ENCODE assay signal across 9 cellular contexts in the genomic region with DNA sequence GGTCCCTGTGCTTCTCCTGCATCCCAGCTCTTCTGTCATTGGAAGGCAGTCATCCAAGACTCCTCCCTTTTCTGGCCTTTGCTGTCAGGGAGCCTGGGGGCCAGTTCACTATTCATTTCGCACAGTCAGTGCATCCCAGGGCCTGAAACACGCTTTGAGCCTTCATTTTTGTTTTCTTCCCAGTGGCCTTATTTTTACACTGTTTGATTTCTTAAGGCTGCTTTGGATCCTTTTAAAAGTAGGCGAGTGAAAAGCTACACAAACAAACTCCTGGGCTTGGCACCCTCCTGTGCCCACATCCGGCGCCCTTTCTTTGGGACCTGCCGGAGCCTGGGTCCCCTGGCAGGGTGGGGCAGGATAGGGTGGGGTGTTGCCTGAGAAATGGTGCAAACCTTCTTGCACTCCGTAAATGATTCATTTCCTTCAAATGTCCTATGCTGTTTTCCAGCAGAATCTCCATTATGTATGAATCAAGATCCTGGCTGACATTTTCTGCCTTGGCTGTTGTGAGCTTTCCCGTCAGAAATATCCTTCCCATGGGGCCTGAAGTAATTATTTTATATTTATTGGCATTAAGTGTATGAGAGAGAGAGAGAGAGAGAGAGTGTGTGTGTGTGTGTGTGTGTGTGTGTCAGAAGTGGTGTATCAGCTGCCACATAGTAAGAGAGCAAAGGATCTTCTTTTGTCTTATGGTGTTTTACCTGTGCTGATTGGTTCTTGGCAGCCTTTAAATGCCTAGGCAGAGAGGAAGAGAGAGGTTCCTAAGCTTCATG. TPM values are rescaled to one million over a fixed set of nuclear protein-coding genes. Genes with fewer than 3 reads are reported as not detected.
DNase-seq lines count a peak whose midpoint lies in the region; ATAC-seq and TF ChIP-seq lines count a peak whose summit lies in the region.
"Had no signal": no experiment of that assay in that cellular context is flagged by ENCODE, and none has a peak within 500 bp of the region (broad histone marks: within the 10 kb centered on the region; RNA-seq: fewer than 3 reads in every experiment).

No MANE protein-coding gene starts in this region.

- TF ChIP-seq CTCF in glutamatergic neuron (IDR thresholded peaks at IDR 0.05; ENCODE audit: partially characterized antibody, unreplicated experiment) (no peak), ovary (IDR thresholded peaks at IDR 0.05) (no peak)

- H3K9me3 ChIP-seq in stomach smooth muscle (ENCODE audit: control insufficient read depth in 2 of 2, low read length in 2 of 2): peaks cover 2 to 18% of the 10 kb centered on the region in 2 donors
- no peaks in the 10 kb centered on the region for H3K9me3 ChIP-seq in ovary

- H3K4me3 Mint-ChIP-seq in activated T-cell treated with anti-CD3 and anti-CD28 coated beads, Interleukin-2, amount 50 U/mL, for 4 hours: peak overlapping the region; percentile 30
- peak overlapping the region; percentile 59 for H3K4me3 Mint-ChIP-seq in glutamatergic neuron (ENCODE audit: unreplicated experiment)

- H3K36me3 Mint-ChIP-seq in activated T-cell treated with anti-CD3 and anti-CD28 coated beads, Interleukin-2, amount 50 U/mL, for 4 hours (ENCODE audit: insufficient read depth): peaks cover 15% of the 10 kb centered on the region
- peaks cover 6% of the 10 kb centered on the region for H3K36me3 Mint-ChIP-seq in glutamatergic neuron (ENCODE audit: unreplicated experiment)

- H3K4me1 ChIP-seq in stomach smooth muscle (ENCODE audit: control insufficient read depth, insufficient read depth, low read length): peaks cover 35% of the 10 kb centered on the region
- H3K4me1 ChIP-seq in ovary (ENCODE audit: insufficient read depth): no peaks in the 10 kb centered on the region

- peak overlapping the region in 1 of 2 donors; percentile 29 for H3K4me3 ChIP-seq in stomach smooth muscle (ENCODE audit: low read length in 2 of 2)
- no peak overlapping the region for H3K4me3 ChIP-seq in ovary

- H3K27me3 ChIP-seq in stomach smooth muscle (ENCODE audit: control insufficient read depth in 1 of 2, insufficient read depth in 2 of 2, low read length in 2 of 2) (no peaks in the 10 kb centered on the region), ovary (no peaks in the 10 kb centered on the region)

- H3K4me1 Mint-ChIP-seq in activated T-cell treated with anti-CD3 and anti-CD28 coated beads, Interleukin-2, amount 50 U/mL, for 4 hours (ENCODE audit: low read depth): peaks cover 87% of the 10 kb centered on the region
- peaks cover 73% of the 10 kb centered on the region for H3K4me1 Mint-ChIP-seq in glutamatergic neuron (ENCODE audit: low read depth, unreplicated experiment)

- peaks cover 15% of the 10 kb centered on the region for H3K9me3 Mint-ChIP-seq in activated T-cell treated with anti-CD3 and anti-CD28 coated beads, Interleukin-2, amount 50 U/mL, for 4 hours
- peaks cover 30% of the 10 kb centered on the region for H3K9me3 Mint-ChIP-seq in glutamatergic neuron (ENCODE audit: unreplicated experiment)

- TF ChIP-seq EP300 in ovary (IDR thresholded peaks at IDR 0.05): no peak

- H3K9ac ChIP-seq in stomach smooth muscle (ENCODE audit: low read length in 2 of 2): peak overlapping the region in 1 of 2 donors; percentile 21
- H3K9ac ChIP-seq: KMS-11 had no signal

- TF ChIP-seq POLR2A in ovary (IDR thresholded peaks at IDR 0.05): no peak

- intact Hi-C loops in ovary (cut with DNase I): no loop called here

- DNase-seq in NCI-H2171 treated with DMSO at 0.1 percent for 48 hours (lab: John Stamatoyannopoulos, UW) (peak; percentile 43), NCI-H2171 (lab: John Stamatoyannopoulos, UW) (no peak), glutamatergic neuron (no peak), ovary (no peak)
- DNase-seq in activated T-cell treated with anti-CD3 and anti-CD28 coated beads, Interleukin-2, amount 50 U/mL, for 4 hours: no peak

- H3K36me3 ChIP-seq in stomach smooth muscle (ENCODE audit: control insufficient read depth in 2 of 2, insufficient read depth in 2 of 2, low read length in 2 of 2): peaks cover 0 to 2% of the 10 kb centered on the region in 2 donors
- H3K36me3 ChIP-seq in ovary: no peaks in the 10 kb centered on the region

- WGBS in ovary, 3 donors: 46 to 82% (median 70%) methylated on average over 8 of the region's 8 CpGs

- peak; percentile 39 to 63 for ATAC-seq in activated T-cell treated with anti-CD3 and anti-CD28 coated beads, Interleukin-2, amount 50 U/mL, for 4 hours
- ATAC-seq in HG02763 (IDR thresholded peaks at IDR 0.05; ENCODE audit: unreplicated experiment) (no peak), HG02970 (IDR thresholded peaks at IDR 0.05; ENCODE audit: low FRiP score, unreplicated experiment) (no peak)

- peak overlapping the region; percentile 49 for H3K27ac ChIP-seq in stomach smooth muscle (ENCODE audit: low read length)
- no peak overlapping the region for H3K27ac ChIP-seq in ovary
- H3K27ac ChIP-seq: KMS-11 had no signal

- H3K27ac Mint-ChIP-seq in glutamatergic neuron (ENCODE audit: unreplicated experiment): peak overlapping the region; percentile 41

- no peaks in the 10 kb centered on the region for H3K27me3 Mint-ChIP-seq in activated T-cell treated with anti-CD3 and anti-CD28 coated beads, Interleukin-2, amount 50 U/mL, for 4 hours (ENCODE audit: low read depth)
- H3K27me3 Mint-ChIP-seq in glutamatergic neuron (ENCODE audit: unreplicated experiment): peaks cover 16% of the 10 kb centered on the region

RNA-seq across cellular contexts. Expression of a gene that starts 45.6 kb away (rescaled TPM):
- total RNA-seq in activated T-cell treated with anti-CD3 and anti-CD28 coated beads, Interleukin-2, amount 50 U/mL, for 4 hours: 10 to 100 TPM; 58.2 to 63.1 (median 61.3) TPM
- total RNA-seq in glutamatergic neuron (ENCODE audit: unreplicated experiment) (268 TPM), ovary (10 to 100 TPM; 21.8 to 44.6 (median 38.3) TPM)
- 10 to 100 TPM in 1 of 2 donors, 1 to 10 TPM in 1; 7.1 to 17.2 TPM for polyA plus RNA-seq in ovary

Comparison
In these comparisons a context has a peak if more than half of its experiments do, and no peak if none do; other contexts are left out.
1. ATAC-seq: peak in activated T-cell treated with anti-CD3 and anti-CD28 coated beads, Interleukin-2, amount 50 U/mL, for 4 hours (2 of 2); none in HG02763 (single experiment) and HG02970 (single experiment).